15 cellular contexts compared by ENCODE assay signal in genomic region chr9:123027517-123027916, GRCh38.
"Had no signal": no experiment of that assay in that cellular context is flagged by ENCODE, and none has a peak within 500 bp of the region (broad histone marks: within the 10 kb centered on the region; RNA-seq: fewer than 3 reads in every experiment).

No MANE protein-coding gene starts in this region.

- ATAC-seq: activated T-helper 17 cell treated with anti-CD3 and anti-CD28 coated beads, Interleukin-2, amount 50 U/mL, for 72 hours; left ventricle myocardium superior; natural killer cell; stimulated activated naive CD8-positive, alpha-beta T cell treated with anti-CD3 and anti-CD28 coated beads, Interleukin-15, Interleukin-2, amounts not matched to agents 100 U/mL and 50 U/mL, for 24 hours had no signal

- H3K4me1 Mint-ChIP-seq: activated T-helper 17 cell treated with anti-CD3 and anti-CD28 coated beads, Interleukin-2, amount 50 U/mL, for 72 hours; natural killer cell had no signal

- FAIRE-seq: endometrium had no signal

- H3K4me3 Mint-ChIP-seq: activated T-helper 17 cell treated with anti-CD3 and anti-CD28 coated beads, Interleukin-2, amount 50 U/mL, for 72 hours; natural killer cell had no signal

- H3K27ac Mint-ChIP-seq: activated T-helper 17 cell treated with anti-CD3 and anti-CD28 coated beads, Interleukin-2, amount 50 U/mL, for 72 hours; natural killer cell had no signal

- H3K27me3 Mint-ChIP-seq: activated T-helper 17 cell treated with anti-CD3 and anti-CD28 coated beads, Interleukin-2, amount 50 U/mL, for 72 hours had no signal

- H3K9me3 Mint-ChIP-seq: activated T-helper 17 cell treated with anti-CD3 and anti-CD28 coated beads, Interleukin-2, amount 50 U/mL, for 72 hours; natural killer cell had no signal

- DNase-seq: activated CD4-positive, alpha-beta T cell treated with anti-CD3 and anti-CD28 coated beads, Interleukin-2, amount 50 U/mL, for 4 hours; activated naive CD4-positive, alpha-beta T cell treated with Interleukin-2 at 50 U/mL for 16 hours; cerebellar nuclear complex; dorsolateral prefrontal cortex; hypothalamus; kidney glomerular epithelial cell; left ventricle myocardium superior; mesenchymal stem cell; natural killer cell; stimulated activated CD4-positive, alpha-beta T cell treated with anti-CD3 and anti-CD28 coated beads, Interleukin-15, amount 100 ng/mL, for 24 hours; stimulated activated CD4-positive, alpha-beta T cell treated with anti-CD3 and anti-CD28 coated beads, Interleukin-4, amount 100 ng/mL, for 1 hour; stimulated activated naive CD8-positive, alpha-beta T cell treated with anti-CD3 and anti-CD28 coated beads, Interleukin-15, Interleukin-2, amounts not matched to agents 100 U/mL and 50 U/mL, for 24 hours; transverse colon had no signal
